Comparison of ENCODE assay signal across 9 cellular contexts in the genomic region with DNA sequence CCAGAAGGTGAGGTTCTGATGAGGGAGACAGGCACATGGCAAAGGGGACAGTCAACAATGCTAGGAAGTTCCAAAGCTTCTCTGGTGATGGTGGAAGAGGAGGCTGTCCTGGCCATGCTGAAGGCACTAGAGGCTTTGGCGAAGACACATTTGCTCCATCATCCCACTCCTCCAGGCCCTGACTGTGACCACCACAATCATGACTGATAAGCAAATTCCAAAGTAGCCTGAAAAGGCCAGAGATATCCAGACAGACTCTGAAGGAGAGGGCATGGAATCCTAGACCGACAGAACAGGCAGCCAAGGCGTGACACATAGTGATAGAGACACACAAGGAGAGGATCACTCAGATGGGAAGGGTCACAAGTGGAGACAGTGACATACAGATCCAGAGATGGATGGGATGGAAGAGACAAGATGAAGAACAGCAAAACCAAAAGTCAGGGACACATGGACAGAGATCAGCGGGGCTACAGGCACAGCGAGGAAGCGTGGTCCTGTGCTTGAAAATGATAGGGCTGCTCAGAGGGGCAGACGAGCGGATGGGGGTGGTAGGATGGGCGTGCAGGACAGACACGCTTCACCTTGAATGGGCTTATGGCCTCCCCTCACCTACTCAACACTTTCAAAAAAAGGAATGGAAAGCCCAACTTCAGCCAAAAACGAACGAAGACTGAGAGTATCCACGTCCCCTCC. TPM values are rescaled to one million over a fixed set of nuclear protein-coding genes. Genes with fewer than 3 reads are reported as not detected.
DNase-seq lines count a peak whose midpoint lies in the region; ATAC-seq and TF ChIP-seq lines count a peak whose summit lies in the region.
"Had no signal": no experiment of that assay in that cellular context is flagged by ENCODE, and none has a peak within 500 bp of the region (broad histone marks: within the 10 kb centered on the region; RNA-seq: fewer than 3 reads in every experiment).

No MANE protein-coding gene starts in this region.

- no peak overlapping the region for H3K4me3 Mint-ChIP-seq in naive thymus-derived CD4-positive, alpha-beta T cell

- no peaks in the 10 kb centered on the region for H3K9me3 ChIP-seq in A673 (ENCODE audit: low read depth, low read length, poor library complexity, severe bottlenecking)
- H3K9me3 ChIP-seq in duodenal mucosa (ENCODE audit: control insufficient read depth in 1 of 2, low read length in 2 of 2) = no peaks in the 10 kb centered on the region
- no peaks in the 10 kb centered on the region for H3K9me3 ChIP-seq in naive thymus-derived CD4-positive, alpha-beta T cell (ENCODE audit: control insufficient read depth in 2 of 3, low read length in 3 of 3)

- H3K4me1 Mint-ChIP-seq in naive thymus-derived CD4-positive, alpha-beta T cell = peaks cover 0 to 11% (median 7%) of the 10 kb centered on the region in 7 donors

- CTCF ChIA-PET in A673 (lab: Charles Lee) = interaction anchor here (0.7 kb wide), 1 partner anchor 9 kb away, joined by 3 read pairs; no protein-coding TSS in a partner anchor
- CTCF ChIA-PET in naive thymus-derived CD4-positive, alpha-beta T cell (lab: Charles Lee) = interaction anchor here (0.6 to 1.7 kb wide), 2 partner anchors 11 to 643 kb away, joined by 5 to 6 read pairs; no protein-coding TSS in a partner anchor

- POLR2A ChIA-PET in A673 (lab: Charles Lee; ENCODE audit: low non-redundant PET) = interaction anchor here (0.9 kb wide), 1 partner anchor 13 kb away, joined by 3 read pairs; no protein-coding TSS in a partner anchor
- POLR2A ChIA-PET in naive thymus-derived CD4-positive, alpha-beta T cell (lab: Charles Lee) = interaction anchor here (1.1 to 1.3 kb wide), 2 partner anchors 10 to 57 kb away, joined by 3 to 4 read pairs; no protein-coding TSS in a partner anchor

- peak overlapping the region; percentile 87 for H3K4me3 ChIP-seq in A673 (ENCODE audit: low read depth, low read length, poor library complexity, severe bottlenecking)
- peak overlapping the region; percentile 80 for H3K4me3 ChIP-seq in Jurkat, Clone E6-1 (ENCODE audit: low read length)
- peak overlapping the region; percentile 88 to 91 for H3K4me3 ChIP-seq in duodenal mucosa (ENCODE audit: low read depth in 1 of 2, low read length in 2 of 2)
- H3K4me3 ChIP-seq in naive thymus-derived CD4-positive, alpha-beta T cell (ENCODE audit: low read length) = peak overlapping the region; percentile 77

- H3K36me3 ChIP-seq in A673 (ENCODE audit: insufficient read depth, low read length, poor library complexity, severe bottlenecking) (no peaks in the 10 kb centered on the region), duodenal mucosa (ENCODE audit: control insufficient read depth in 1 of 2, insufficient read depth in 2 of 2, low read length in 2 of 2) (no peaks in the 10 kb centered on the region)
- H3K36me3 ChIP-seq in naive thymus-derived CD4-positive, alpha-beta T cell (ENCODE audit: control insufficient read depth in 2 of 3, insufficient read depth in 3 of 3, low read length in 3 of 3) = no peaks in the 10 kb centered on the region

- H3K27ac Mint-ChIP-seq in naive thymus-derived CD4-positive, alpha-beta T cell = no peak overlapping the region
- no peak overlapping the region for H3K27ac Mint-ChIP-seq in activated naive CD4-positive, alpha-beta T cell treated with anti-CD3 and anti-CD28 coated beads, Interleukin-2, amount 50 U/mL, for 72 hours

- peaks cover 0 to 4% (median 0%) of the 10 kb centered on the region in 5 donors for H3K27me3 Mint-ChIP-seq in naive thymus-derived CD4-positive, alpha-beta T cell

- no peaks in the 10 kb centered on the region for H3K36me3 Mint-ChIP-seq in naive thymus-derived CD4-positive, alpha-beta T cell
- no peaks in the 10 kb centered on the region for H3K36me3 Mint-ChIP-seq in activated naive CD4-positive, alpha-beta T cell treated with anti-CD3 and anti-CD28 coated beads, Interleukin-2, amount 50 U/mL, for 72 hours

- no peak overlapping the region for H3K27ac ChIP-seq in A673 (ENCODE audit: low read depth, low read length, poor library complexity, severe bottlenecking)
- H3K27ac ChIP-seq in duodenal mucosa (ENCODE audit: low read depth, low read length) = no peak overlapping the region
- H3K27ac ChIP-seq in naive thymus-derived CD4-positive, alpha-beta T cell (ENCODE audit: low read depth, low read length) = no peak overlapping the region

- TF ChIP-seq CTCF in A673 (conservative IDR thresholded peaks at IDR 0.05; ENCODE audit: low read depth, low read length) = no peak

- H3K27me3 ChIP-seq in A673 (replicated peaks; ENCODE audit: insufficient read depth, low read depth, low read length, poor library complexity) = no peaks in the 10 kb centered on the region
- no peaks in the 10 kb centered on the region for H3K27me3 ChIP-seq in duodenal mucosa (ENCODE audit: control insufficient read depth in 1 of 2, insufficient read depth in 2 of 2, low read length in 2 of 2)
- H3K27me3 ChIP-seq in naive thymus-derived CD4-positive, alpha-beta T cell (ENCODE audit: control insufficient read depth in 2 of 2, insufficient read depth in 2 of 2, low read length in 2 of 2) = peaks cover 3 to 5% of the 10 kb centered on the region in 2 donors

- no peaks in the 10 kb centered on the region for H3K9me3 Mint-ChIP-seq in naive thymus-derived CD4-positive, alpha-beta T cell
- no peaks in the 10 kb centered on the region for H3K9me3 Mint-ChIP-seq in activated naive CD4-positive, alpha-beta T cell treated with anti-CD3 and anti-CD28 coated beads, Interleukin-2, amount 50 U/mL, for 72 hours

- no peak for ATAC-seq in naive thymus-derived CD4-positive, alpha-beta T cell
- ATAC-seq in GM19324 (IDR thresholded peaks at IDR 0.05; ENCODE audit: low FRiP score, unreplicated experiment) = no peak
- ATAC-seq in activated naive CD4-positive, alpha-beta T cell treated with anti-CD3 and anti-CD28 coated beads, Interleukin-2, amount 50 U/mL, for 72 hours = no peak

- BruUV-seq in A673 (replicated peaks; lab: Mats Ljungman, UMichigan) = no TSS peak

- DNase-seq in A673 (ENCODE audit: low spot score) (no peak), pons (ENCODE audit: low spot score) (no peak), NCI-H2081 treated with DMSO at 0.1 percent for 48 hours (lab: John Stamatoyannopoulos, UW) (no peak)
- DNase-seq in Jurkat, Clone E6-1 (ENCODE audit: low read depth, low spot score) = no peak
- DNase-seq in naive thymus-derived CD4-positive, alpha-beta T cell = no peak
- DNase-seq in activated naive CD4-positive, alpha-beta T cell treated with anti-CD3 and anti-CD28 coated beads, Interleukin-2, amount 50 U/mL, for 72 hours (ENCODE audit: low spot score in 2 of 2) = no peak

- H3K9ac ChIP-seq in duodenal mucosa (ENCODE audit: low read depth in 1 of 2, low read length in 2 of 2) = peak overlapping the region; percentile 63 to 68

- H3K4me1 ChIP-seq in A673 (ENCODE audit: insufficient read depth, low read length, poor library complexity, severe bottlenecking) (peaks cover 5% of the 10 kb centered on the region), duodenal mucosa (ENCODE audit: control insufficient read depth in 1 of 2, insufficient read depth in 2 of 2, low read length in 2 of 2) (peaks cover 14 to 17% of the 10 kb centered on the region in 2 donors)
- peaks cover 8 to 11% of the 10 kb centered on the region in 2 donors for H3K4me1 ChIP-seq in naive thymus-derived CD4-positive, alpha-beta T cell (ENCODE audit: control insufficient read depth in 2 of 2, insufficient read depth in 2 of 2, low read length in 2 of 2)

- intact Hi-C loops in A673 (cut with micrococcal nuclease; ENCODE audit: unreplicated experiment) = no loop called here
- intact Hi-C loops in naive thymus-derived CD4-positive, alpha-beta T cell (cut with micrococcal nuclease) = loop anchor here (5.0 to 10.0 kb wide), 4 partner anchors 455 to 885 kb away; a partner anchor contains a TSS

RNA-seq across cellular contexts. Expression of a gene that starts 1.3 kb away (rescaled TPM):
- total RNA-seq in A673 (2021) = 4.8 and 5.8 TPM in 2 replicates
- polyA plus RNA-seq in Jurkat, Clone E6-1 (2012; ENCODE audit: insufficient read depth, insufficient read length) = 2.8 TPM
- 1 to 10 TPM in 1 of 5 experiments, under 1 TPM in 4; 0.45 to 2.6 (median 0.49) TPM for total RNA-seq in naive thymus-derived CD4-positive, alpha-beta T cell
- not detected for polyA plus RNA-seq in naive thymus-derived CD4-positive, alpha-beta T cell
- 1 to 10 TPM; 1.1 to 2.5 TPM for total RNA-seq in activated naive CD4-positive, alpha-beta T cell treated with anti-CD3 and anti-CD28 coated beads, Interleukin-2, amount 50 U/mL, for 72 hours
- total RNA-seq: RPMI7951 had no signal

RNA-seq across cellular contexts. Expression of a gene that starts 5.8 kb away (rescaled TPM):
- total RNA-seq in A673 (2021) = 12.3 and 18.9 TPM in 2 replicates
- 8.2 TPM for polyA plus RNA-seq in Jurkat, Clone E6-1 (2012; ENCODE audit: insufficient read depth, insufficient read length)
- total RNA-seq in naive thymus-derived CD4-positive, alpha-beta T cell = 10 to 100 TPM; 16.4 to 26.7 (median 19.2) TPM
- polyA plus RNA-seq in naive thymus-derived CD4-positive, alpha-beta T cell = 10 to 100 TPM; 17.9 to 18.1 TPM
- 1 to 10 TPM; 5.9 to 6.5 TPM for total RNA-seq in activated naive CD4-positive, alpha-beta T cell treated with anti-CD3 and anti-CD28 coated beads, Interleukin-2, amount 50 U/mL, for 72 hours

RNA-seq across cellular contexts. Expression of a gene that starts 17.3 kb away (rescaled TPM):
- 26.0 and 40.1 TPM in 2 replicates for total RNA-seq in A673 (2021)
- 138 TPM for polyA plus RNA-seq in Jurkat, Clone E6-1 (2012; ENCODE audit: insufficient read depth, insufficient read length)
- total RNA-seq in naive thymus-derived CD4-positive, alpha-beta T cell = 100 to 1,000 TPM; 266 to 548 (median 293) TPM
- polyA plus RNA-seq in naive thymus-derived CD4-positive, alpha-beta T cell = 100 to 1,000 TPM in 1 of 2 donors, 10 to 100 TPM in 1; 66.4 to 113 TPM
- 100 to 1,000 TPM; 193 to 370 TPM for total RNA-seq in activated naive CD4-positive, alpha-beta T cell treated with anti-CD3 and anti-CD28 coated beads, Interleukin-2, amount 50 U/mL, for 72 hours

RNA-seq across cellular contexts. Expression of a gene that starts 28.3 kb away (rescaled TPM):
- total RNA-seq in A673 (2021) = 0.22 TPM in 1 of 2 replicates, not detected in the other
- polyA plus RNA-seq in Jurkat, Clone E6-1 (2012; ENCODE audit: insufficient read depth, insufficient read length) = not detected
- total RNA-seq in naive thymus-derived CD4-positive, alpha-beta T cell = 1 to 10 TPM in 1 of 5 experiments, under 1 TPM in 1, not detected in 3; 0.16 to 1.2 TPM
- polyA plus RNA-seq in naive thymus-derived CD4-positive, alpha-beta T cell = under 1 TPM in 1 of 2 donors, not detected in 1; 0.13 TPM
- total RNA-seq in activated naive CD4-positive, alpha-beta T cell treated with anti-CD3 and anti-CD28 coated beads, Interleukin-2, amount 50 U/mL, for 72 hours = not detected
